In the genomic region with DNA sequence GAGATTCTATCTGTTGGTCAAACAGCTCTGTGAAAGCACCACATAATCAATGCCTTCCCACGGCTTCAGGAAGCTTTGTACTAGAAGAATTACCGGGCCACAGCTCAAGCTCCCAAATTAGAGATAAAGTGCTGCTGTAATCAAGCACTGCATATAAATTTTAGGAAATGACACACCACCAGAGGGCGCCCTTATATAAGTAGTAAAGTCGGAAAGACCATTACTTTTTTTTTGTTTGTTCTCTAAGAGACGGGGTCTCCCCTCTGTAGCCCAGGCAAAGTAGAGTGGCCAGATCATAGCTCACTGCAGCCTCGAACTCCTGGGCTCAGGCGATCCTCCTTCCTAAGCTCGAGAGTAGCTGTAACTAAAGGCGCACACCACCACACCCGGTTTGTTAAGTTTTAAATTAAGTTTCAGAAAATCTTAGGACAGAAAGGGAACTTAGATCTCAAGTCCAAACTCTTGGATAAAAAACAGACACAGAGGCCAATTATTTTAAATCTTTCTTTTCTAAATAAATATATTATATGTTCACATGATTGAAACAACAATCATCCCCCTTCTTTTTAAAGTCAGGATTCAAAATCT, we compare ENCODE assay signal across 8 cellular contexts. TPM values are rescaled to one million over a fixed set of nuclear protein-coding genes. Genes with fewer than 3 reads are reported as not detected.
DNase-seq lines count a peak whose midpoint lies in the region; ATAC-seq and TF ChIP-seq lines count a peak whose summit lies in the region.

No MANE protein-coding gene starts in this region.

- peak overlapping the region; percentile 42 for H3K4me2 ChIP-seq in DOHH2 (ENCODE audit: low read length)

- no peaks in the 10 kb centered on the region for H3K27me3 ChIP-seq in DOHH2 (ENCODE audit: control insufficient read depth, low read length)

- H3K9me3 ChIP-seq in DOHH2 (ENCODE audit: control insufficient read depth, insufficient read depth, low read length): no peaks in the 10 kb centered on the region

- ATAC-seq in HG03354 (IDR thresholded peaks at IDR 0.05; ENCODE audit: poor library complexity, severe bottlenecking, unreplicated experiment) (peak; percentile 52), GM19397 (IDR thresholded peaks at IDR 0.05; ENCODE audit: unreplicated experiment) (no peak)

- H3K4me3 ChIP-seq in DOHH2 (ENCODE audit: low read length): no peak overlapping the region
- H3K4me3 ChIP-seq in lower leg skin (ENCODE audit: low read depth, poor library complexity, severe bottlenecking): no peak overlapping the region

- DNase-seq in NCI-H748 (lab: John Stamatoyannopoulos, UW; ENCODE audit: unreplicated experiment): peak; percentile 78
- peak; percentile 38 to 79 for DNase-seq in activated CD4-positive, alpha-beta T cell treated with anti-CD3 and anti-CD28 coated beads, Interleukin-2, amount 50 U/mL, for 24 hours (ENCODE audit: low read depth in 1 of 2, low spot score in 1 of 2)
- DNase-seq in dedifferentiated amniotic fluid mesenchymal stem cell (ENCODE audit: extremely low spot score): peak; percentile 88
- peak; percentile 89 to 93 for DNase-seq in lower leg skin (ENCODE audit: low spot score in 2 of 2)
- DNase-seq in stimulated activated CD4-positive, alpha-beta T cell treated with anti-CD3 and anti-CD28 coated beads, TNF-alpha, amount 100 ng/mL, for 4 hours (ENCODE audit: low read depth in 3 of 3): peak; percentile 40 to 68 (median 47)

- no peaks in the 10 kb centered on the region for H3F3A ChIP-seq in DOHH2 (ENCODE audit: control insufficient read depth, insufficient read depth)

- WGBS in lower leg skin, 2 donors: 8 to 10% methylated on average over 10 of the region's 10 CpGs

- no peaks in the 10 kb centered on the region for H3K36me3 ChIP-seq in DOHH2 (ENCODE audit: control insufficient read depth, low read length)

- H3K4me1 ChIP-seq in DOHH2 (ENCODE audit: control insufficient read depth, low read length): peaks cover 7% of the 10 kb centered on the region

- intact Hi-C loops in lower leg skin (cut with DNase I; ENCODE audit: low total_unique reads): no loop called here

- H3K27ac ChIP-seq in DOHH2 (ENCODE audit: low read depth, low read length): no peak overlapping the region

- H4K20me1 ChIP-seq in DOHH2 (ENCODE audit: control insufficient read depth, insufficient read depth, low read depth, low read length): no peaks in the 10 kb centered on the region

- TF ChIP-seq POLR2A in lower leg skin (IDR thresholded peaks at IDR 0.05): no peak

- TF ChIP-seq CTCF in DOHH2 (IDR thresholded peaks at IDR 0.05; ENCODE audit: low read depth, low read length, poor library complexity, severe bottlenecking) (peak; percentile 74), lower leg skin (IDR thresholded peaks at IDR 0.05) (no peak)

- no peaks in the 10 kb centered on the region for H3K9me2 ChIP-seq in DOHH2 (replicated peaks; ENCODE audit: control insufficient read depth, low read length)

- H3K79me2 ChIP-seq in DOHH2 (ENCODE audit: control insufficient read depth, low read length): no peaks in the 10 kb centered on the region

RNA-seq across cellular contexts. Expression of gene PRCP, which starts 32.6 kb away (rescaled TPM):
- total RNA-seq in lower leg skin: 10 to 100 TPM; 31.5 to 56.8 (median 53.8) TPM

RNA-seq across cellular contexts. Expression of gene DDIAS, which starts 33.9 kb away (rescaled TPM):
- 1 to 10 TPM in 3 of 4 donors, under 1 TPM in 1; 0.91 to 2.4 (median 1.4) TPM for total RNA-seq in lower leg skin
